Comparison of ENCODE assay signal across 1 cellular context in genomic region chr5:113057437-113058052, GRCh38.
TF ChIP-seq lines count a peak whose summit lies in the region.

No MANE protein-coding gene starts in this region.

TF ChIP-seq in WTC11, 78 proteins besides CTCF, POLR2A, EP300 and RAD21 (continued from another document):
- TF ChIP-seq IRF1 (CRISPR knock-in tag; IDR thresholded peaks at IDR 0.05) = no peak
- no peak for TF ChIP-seq ZNF138 (CRISPR knock-in tag; conservative IDR thresholded peaks at IDR 0.05)
- no peak for TF ChIP-seq ZNF532 (CRISPR knock-in tag; IDR thresholded peaks at IDR 0.05; ENCODE audit: borderline replicate concordance)
- no peak for TF ChIP-seq SP1 (CRISPR knock-in tag; conservative IDR thresholded peaks at IDR 0.05)
- TF ChIP-seq NFE2L1 (CRISPR knock-in tag; IDR thresholded peaks at IDR 0.05) = no peak
- no peak for TF ChIP-seq HMGXB4 (CRISPR knock-in tag; IDR thresholded peaks at IDR 0.05)
- no peak for TF ChIP-seq ZNF416 (CRISPR knock-in tag; IDR thresholded peaks at IDR 0.05)
